Comparison of ENCODE assay signal across 8 cellular contexts in the genomic region with DNA sequence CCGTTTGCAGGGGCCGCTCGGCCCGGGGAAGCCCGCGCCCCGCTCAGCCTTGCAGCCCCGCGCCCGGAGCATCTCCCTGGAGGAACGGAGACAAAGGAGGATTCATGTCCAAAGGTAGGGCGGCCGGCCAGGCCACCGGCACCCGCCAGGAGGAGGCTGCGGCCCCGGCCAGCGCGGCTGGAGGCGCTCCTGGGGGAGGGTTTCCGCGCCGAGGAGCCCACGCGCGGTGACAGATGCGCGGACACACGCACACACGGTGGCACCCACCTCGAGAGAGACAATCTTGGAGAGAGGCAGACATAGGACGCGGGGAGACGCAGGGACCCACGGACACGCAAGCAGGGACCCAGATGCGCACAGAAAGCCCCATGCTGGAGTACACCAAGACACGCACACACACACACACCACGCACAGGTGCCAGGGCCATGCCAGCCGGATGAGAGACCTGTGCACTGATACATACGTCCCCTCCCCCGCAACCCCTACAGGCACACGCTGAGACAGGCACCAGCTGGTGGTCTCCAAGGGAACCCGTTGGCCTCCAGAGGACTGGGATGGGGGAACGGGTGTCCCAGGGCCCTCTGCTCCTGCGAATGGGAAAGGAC. TPM values are rescaled to one million over a fixed set of nuclear protein-coding genes. Genes with fewer than 3 reads are reported as not detected.
DNase-seq lines count a peak whose midpoint lies in the region; ATAC-seq and TF ChIP-seq lines count a peak whose summit lies in the region.

No MANE protein-coding gene starts in this region.

- intact Hi-C loops in esophagus squamous epithelium (cut with DNase I) = no loop called here
- intact Hi-C loops in spleen (cut with DNase I; ENCODE audit: low total_unique reads) = no loop called here

- WGBS in esophagus squamous epithelium, 2 donors = 6 to 10% methylated on average over 2 to 26 of the region's 46 CpGs
- WGBS in spleen, 5 donors = 4 to 26% (median 5%) methylated on average over 9 to 46 of the region's 46 CpGs

- peaks cover 20% of the 10 kb centered on the region; the same call in 1 of the 2 replicates for H3K27me3 ChIP-seq in OCI-LY1 (ENCODE audit: insufficient read depth, low read length)
- H3K27me3 ChIP-seq in esophagus squamous epithelium = peaks cover 4 to 72% (median 9%) of the 10 kb centered on the region in 4 donors
- H3K27me3 ChIP-seq in spleen (replicated peaks in 1 of 7) = peaks cover 0 to 69% (median 23%) of the 10 kb centered on the region in 7 donors

- H3K4me1 ChIP-seq in OCI-LY1 (ENCODE audit: insufficient read depth, low read length, severe bottlenecking) (peaks cover 5% of the 10 kb centered on the region), esophagus squamous epithelium (peaks cover 7 to 17% (median 8%) of the 10 kb centered on the region in 3 donors), spleen (peaks cover 3 to 17% (median 13%) of the 10 kb centered on the region in 6 donors)

- H3K9ac ChIP-seq in OCI-LY1 (ENCODE audit: low read length) = no peak overlapping the region

- H3K9me3 ChIP-seq in OCI-LY1 (ENCODE audit: low read length) (no peaks in the 10 kb centered on the region), esophagus squamous epithelium (no peaks in the 10 kb centered on the region), spleen (no peaks in the 10 kb centered on the region)

- ATAC-seq in HG03196 (IDR thresholded peaks at IDR 0.05; ENCODE audit: unreplicated experiment) = no peak
- ATAC-seq in HG03045 (IDR thresholded peaks at IDR 0.05; ENCODE audit: unreplicated experiment) = no peak

- H3F3A ChIP-seq in OCI-LY1 (ENCODE audit: insufficient read depth, low read length) = no peaks in the 10 kb centered on the region

- no peak overlapping the region for H2AFZ ChIP-seq in OCI-LY1 (ENCODE audit: low read length)

- H3K36me3 ChIP-seq in OCI-LY1 (ENCODE audit: insufficient read depth, low read length) = no peaks in the 10 kb centered on the region
- H3K36me3 ChIP-seq in esophagus squamous epithelium = no peaks in the 10 kb centered on the region
- H3K36me3 ChIP-seq in spleen = no peaks in the 10 kb centered on the region

- TF ChIP-seq POLR2A in esophagus squamous epithelium (IDR thresholded peaks at IDR 0.05) = no peak
- no peak for TF ChIP-seq POLR2A in spleen (IDR thresholded peaks at IDR 0.05)

- H3K9me2 ChIP-seq in OCI-LY1 (ENCODE audit: low read depth, low read length) = no peaks in the 10 kb centered on the region

- DNase-seq in NCI-H82 (lab: John Stamatoyannopoulos, UW) (peak; percentile 24), NCI-H82 treated with DMSO at 0.1 percent for 48 hours (lab: John Stamatoyannopoulos, UW; ENCODE audit: unreplicated experiment) (no peak), esophagus squamous epithelium (lab: John Stamatoyannopoulos, UW) (no peak), spleen (no peak), NCI-H1930 (lab: John Stamatoyannopoulos, UW) (no peak)

- peak overlapping the region; percentile 60; the same call in 1 of the 2 replicates for H3K4me2 ChIP-seq in OCI-LY1 (ENCODE audit: low read length)

- no peaks in the 10 kb centered on the region for H4K20me1 ChIP-seq in OCI-LY1 (ENCODE audit: insufficient read depth, low read length)

- TF ChIP-seq CTCF in OCI-LY1 (IDR thresholded peaks at IDR 0.05; ENCODE audit: low read length) = no peak
- no peak for TF ChIP-seq CTCF in esophagus squamous epithelium (IDR thresholded peaks at IDR 0.05)
- no peak for TF ChIP-seq CTCF in spleen (IDR thresholded peaks at IDR 0.05 in 8 of 11, conservative IDR thresholded peaks at IDR 0.05 in 3 of 11)

- H3K27ac ChIP-seq in OCI-LY1 (ENCODE audit: low read depth, low read length, poor library complexity, severe bottlenecking) = no peak overlapping the region
- no peak overlapping the region for H3K27ac ChIP-seq in esophagus squamous epithelium
- no peak overlapping the region for H3K27ac ChIP-seq in spleen

- no peaks in the 10 kb centered on the region for H3K79me2 ChIP-seq in OCI-LY1 (ENCODE audit: insufficient read depth, low read length)

- peak overlapping the region; percentile 46 for H3K4me3 ChIP-seq in OCI-LY1 (ENCODE audit: low read depth, low read length, poor library complexity, severe bottlenecking)
- H3K4me3 ChIP-seq in esophagus squamous epithelium = peak overlapping the region; percentile 17 to 68 (median 42)
- peak overlapping the region in 7 of 8 donors; percentile 22 to 76 (median 45) for H3K4me3 ChIP-seq in spleen

RNA-seq across cellular contexts. Expression of a gene that starts 7.8 kb away (rescaled TPM):
- total RNA-seq in esophagus squamous epithelium = 1 to 10 TPM in 1 of 4 donors, under 1 TPM in 3; 0.04 to 1.1 (median 0.34) TPM
- total RNA-seq in spleen = 1 to 10 TPM in 1 of 7 donors, under 1 TPM in 6; 0.17 to 1.0 (median 0.26) TPM
- under 1 TPM; 0.07 to 0.16 (median 0.09) TPM for polyA plus RNA-seq in spleen

RNA-seq across cellular contexts. Expression of a gene that starts 21.5 kb away (rescaled TPM):
- total RNA-seq in esophagus squamous epithelium (under 1 TPM in 2 of 4 donors, not detected in 2; 0.08 to 0.95 TPM), spleen (1 to 10 TPM; 1.6 to 5.0 (median 2.5) TPM)
- polyA plus RNA-seq in spleen = 1 to 10 TPM; 1.2 to 1.5 (median 1.3) TPM

RNA-seq across cellular contexts. Expression of a gene that starts 30.1 kb away (rescaled TPM):
- total RNA-seq in esophagus squamous epithelium (10 to 100 TPM in 2 of 4 donors, 1 to 10 TPM in 2; 6.9 to 12.6 (median 10.5) TPM), spleen (10 to 100 TPM in 4 of 7 donors, 1 to 10 TPM in 3; 3.3 to 20.9 (median 10.1) TPM)
- 10 to 100 TPM; 14.4 to 63.1 (median 24.7) TPM for polyA plus RNA-seq in spleen

RNA-seq across cellular contexts. Expression of a gene that starts 50.5 kb away (rescaled TPM):
- total RNA-seq in esophagus squamous epithelium = 1 to 10 TPM in 1 of 4 donors, under 1 TPM in 3; 0.19 to 1.9 (median 0.32) TPM
- 100 to 1,000 TPM in 1 of 7 donors, 10 to 100 TPM in 6; 65.3 to 144 (median 84.2) TPM for total RNA-seq in spleen
- 10 to 100 TPM; 57.8 to 95.5 (median 65.9) TPM for polyA plus RNA-seq in spleen
